Comparison of ENCODE assay signal across 8 cellular contexts in genomic region chr11:3091846-3092602, GRCh38. TPM values are rescaled to one million over a fixed set of nuclear protein-coding genes. Genes with fewer than 3 reads are reported as not detected.
DNase-seq lines count a peak whose midpoint lies in the region; ATAC-seq lines count a peak whose summit lies in the region.

No MANE protein-coding gene starts in this region.

- in situ Hi-C loops in G401 (cut with HindIII; ENCODE audit: low sequenced_read_pairs) = no loop called here

- peak; percentile 62 for DNase-seq in G401 (ENCODE audit: low spot score)
- DNase-seq in NCI-H510A (lab: John Stamatoyannopoulos, UW) = peak; percentile 7
- DNase-seq in activated CD4-positive, alpha-beta T cell treated with anti-CD3 and anti-CD28 coated beads, Interleukin-2, amount 50 U/mL, for 1 hour = peak; percentile 71
- peak; percentile 80 for DNase-seq in dermis blood vessel endothelial cell
- peak; percentile 54 to 68 for DNase-seq in lung microvascular endothelial cell (ENCODE audit: low read depth in 2 of 2)
- peak; percentile 17 to 28 for DNase-seq in stimulated activated CD8-positive, alpha-beta memory T cell treated with anti-CD3 and anti-CD28 coated beads, Interleukin-15, amount 100 ng/mL, for 4 hours (ENCODE audit: low read depth in 2 of 2)

- ATAC-seq in HG02798 (IDR thresholded peaks at IDR 0.05; ENCODE audit: poor library complexity, unreplicated experiment) = peak; percentile 62
- no peak for ATAC-seq in HG03039 (IDR thresholded peaks at IDR 0.05; ENCODE audit: unreplicated experiment)

RNA-seq across cellular contexts. Expression of gene CARS1, which starts 34.8 kb away (rescaled TPM):
- 23.2 and 24.0 TPM in 2 replicates for total RNA-seq in G401 (2014; rRNA removed; shearing (Covaris generic))
- 40.7 and 46.0 TPM in 2 replicates for total RNA-seq in dermis blood vessel endothelial cell
- 27.7 and 42.1 TPM in 2 replicates for total RNA-seq in lung microvascular endothelial cell

Comparison
In these comparisons a context has a peak if more than half of its experiments do, and no peak if none do; other contexts are left out.
1. DNase-seq: peak in every context shown above with its lines; median percentile 80 in dermis blood vessel endothelial cell; 71 in activated CD4-positive, alpha-beta T cell treated with anti-CD3 and anti-CD28 coated beads, Interleukin-2, amount 50 U/mL, for 1 hour; 62 in G401; 61 in lung microvascular endothelial cell; 22 in stimulated activated CD8-positive, alpha-beta memory T cell treated with anti-CD3 and anti-CD28 coated beads, Interleukin-15, amount 100 ng/mL, for 4 hours; 7 in NCI-H510A.